Comparison of ENCODE assay signal across 14 cellular contexts in genomic region chr3:120642368-120642948, GRCh38. TPM values are rescaled to one million over a fixed set of nuclear protein-coding genes. Genes with fewer than 3 reads are reported as not detected.
DNase-seq lines count a peak whose midpoint lies in the region; ATAC-seq, FAIRE-seq and TF ChIP-seq lines count a peak whose summit lies in the region.
"Had no signal": no experiment of that assay in that cellular context is flagged by ENCODE, and none has a peak within 500 bp of the region (broad histone marks: within the 10 kb centered on the region; RNA-seq: fewer than 3 reads in every experiment).

No MANE protein-coding gene starts in this region.

- H3K36me3 ChIP-seq in endothelial cell of umbilical vein (ENCODE audit: control insufficient read depth in 2 of 2, extremely low read depth in 1 of 2, insufficient read depth in 2 of 2, low read length in 2 of 2): no peaks in the 10 kb centered on the region

- BruUV-seq in endothelial cell of umbilical vein (replicated peaks; lab: Mats Ljungman, UMichigan): no TSS peak

- no peak overlapping the region for H3K4me3 ChIP-seq in endothelial cell of umbilical vein (replicated peaks in 1 of 3; ENCODE audit: insufficient read depth in 1 of 3, low read depth in 1 of 3, low read length in 3 of 3)

- peak overlapping the region; percentile 57 for H3K4me2 ChIP-seq in endothelial cell of umbilical vein (ENCODE audit: insufficient read depth, low read length)

- intact Hi-C loops in endothelial cell of umbilical vein (cut with micrococcal nuclease): loop anchor here (2.0 to 5.0 kb wide), 2 partner anchors 36 to 265 kb away; partner anchors contain the start of gene STXBP5L

- H3K79me2 ChIP-seq in endothelial cell of umbilical vein (ENCODE audit: control insufficient read depth, insufficient read depth, low read length): no peaks in the 10 kb centered on the region

- H3K27ac ChIP-seq in endothelial cell of umbilical vein (ENCODE audit: insufficient read depth, low read depth, low read length): peak overlapping the region; percentile 54
- H3K27ac ChIP-seq: 22Rv1 had no signal

- H3K27me3 Mint-ChIP-seq in endothelial cell (ENCODE audit: unreplicated experiment) (no peaks in the 10 kb centered on the region), nephron progenitor cell (ENCODE audit: low read depth, poor library complexity) (peaks cover 4% of the 10 kb centered on the region)
- H3K27me3 Mint-ChIP-seq: progenitor cell of endocrine pancreas had no signal

- POLR2A ChIA-PET in endothelial cell of umbilical vein (lab: Charles Lee): interaction anchor here (1.1 kb wide), 1 partner anchor 100 kb away, joined by 3 read pairs; the partner anchor contains the start of genes GTF2E1 and RABL3

- dilution Hi-C loops in endothelial cell of umbilical vein (cut with MboI; ENCODE audit: extremely low pct_ligation_motif_present, low sequenced_read_pairs): no loop called here

- H3K9ac ChIP-seq in endothelial cell of umbilical vein (replicated peaks; ENCODE audit: extremely low read depth, insufficient read depth, low read length): peak overlapping the region; percentile 14

- H3K27ac Mint-ChIP-seq in stimulated activated effector memory CD8-positive, alpha-beta T cell treated with anti-CD3 and anti-CD28 coated beads, Interleukin-12 subunit alpha, Interleukin-12 subunit beta, amount 100 ng/mL, for 72 hours: peak overlapping the region; percentile 23
- H3K27ac Mint-ChIP-seq in endothelial cell (ENCODE audit: unreplicated experiment) (no peak overlapping the region), nephron progenitor cell (no peak overlapping the region)
- H3K27ac Mint-ChIP-seq: progenitor cell of endocrine pancreas had no signal

- DNase-seq in DMS 273 (lab: John Stamatoyannopoulos, UW; ENCODE audit: unreplicated experiment) (peak; percentile 22), DMS 273 treated with DMSO at 0.1 percent for 48 hours (lab: John Stamatoyannopoulos, UW) (no peak), NCI-H226 (peak; percentile 58), endothelial cell of umbilical vein (ENCODE audit: low read depth, low spot score) (peak; percentile 40), endothelial cell (ENCODE audit: low spot score) (no peak), nephron progenitor cell (no peak)
- peak in 1 of 2 donors; percentile 49 for DNase-seq in stimulated activated effector memory CD8-positive, alpha-beta T cell treated with anti-CD3 and anti-CD28 coated beads, Interleukin-12 subunit alpha, Interleukin-12 subunit beta, amount 100 ng/mL, for 72 hours (ENCODE audit: low spot score in 2 of 2)
- DNase-seq: activated CD8-positive, alpha-beta memory T cell treated with anti-CD3 and anti-CD28 coated beads, Interleukin-2, amount 50 U/mL, for 48 hours; cortex of kidney; NCI-H187 treated with DMSO at 0.1 percent for 48 hours; SHP77 treated with DMSO at 0.1 percent for 48 hours had no signal

- no peaks in the 10 kb centered on the region for H3K9me3 ChIP-seq in endothelial cell of umbilical vein (replicated peaks; ENCODE audit: control insufficient read depth, insufficient read depth, low read length)

- peaks cover 2% of the 10 kb centered on the region for H3K9me3 Mint-ChIP-seq in stimulated activated effector memory CD8-positive, alpha-beta T cell treated with anti-CD3 and anti-CD28 coated beads, Interleukin-12 subunit alpha, Interleukin-12 subunit beta, amount 100 ng/mL, for 72 hours
- H3K9me3 Mint-ChIP-seq in endothelial cell (ENCODE audit: unreplicated experiment) (no peaks in the 10 kb centered on the region), nephron progenitor cell (no peaks in the 10 kb centered on the region)

- ATAC-seq in stimulated activated effector memory CD8-positive, alpha-beta T cell treated with anti-CD3 and anti-CD28 coated beads, Interleukin-12 subunit alpha, Interleukin-12 subunit beta, amount 100 ng/mL, for 72 hours: peak; percentile 93
- ATAC-seq in GM21381 (IDR thresholded peaks at IDR 0.05; ENCODE audit: unreplicated experiment): no peak

- no peak overlapping the region for H3K4me3 Mint-ChIP-seq in stimulated activated effector memory CD8-positive, alpha-beta T cell treated with anti-CD3 and anti-CD28 coated beads, Interleukin-12 subunit alpha, Interleukin-12 subunit beta, amount 100 ng/mL, for 72 hours
- H3K4me3 Mint-ChIP-seq in endothelial cell (ENCODE audit: unreplicated experiment) (no peak overlapping the region), nephron progenitor cell (no peak overlapping the region)

- peak; percentile 86 for FAIRE-seq in endothelial cell of umbilical vein (lab: Jason Lieb, UNC)

- CTCF ChIA-PET in endothelial cell of umbilical vein (lab: Charles Lee): interaction anchor here (0.9 to 1.7 kb wide), 6 partner anchors 11 to 152 kb away, joined by 3 to 9 read pairs (median 4); no protein-coding TSS in a partner anchor

- no peaks in the 10 kb centered on the region for H4K20me1 ChIP-seq in endothelial cell of umbilical vein (replicated peaks; ENCODE audit: control insufficient read depth, extremely low read depth, insufficient read depth, low read length)

- H3K4me1 Mint-ChIP-seq in stimulated activated effector memory CD8-positive, alpha-beta T cell treated with anti-CD3 and anti-CD28 coated beads, Interleukin-12 subunit alpha, Interleukin-12 subunit beta, amount 100 ng/mL, for 72 hours: no peaks in the 10 kb centered on the region
- H3K4me1 Mint-ChIP-seq in endothelial cell (ENCODE audit: unreplicated experiment): peaks cover 15% of the 10 kb centered on the region
- H3K4me1 Mint-ChIP-seq in nephron progenitor cell: peaks cover 11% of the 10 kb centered on the region

- peak overlapping the region; percentile 92 for H2AFZ ChIP-seq in endothelial cell of umbilical vein (ENCODE audit: low read depth, low read length)

- H3K4me1 ChIP-seq in endothelial cell of umbilical vein (ENCODE audit: control insufficient read depth, extremely low read depth, insufficient read depth, low read length): peaks cover 9% of the 10 kb centered on the region

- peak in 1 of 2 donors; percentile 3 for TF ChIP-seq CTCF in endothelial cell of umbilical vein (IDR thresholded peaks at IDR 0.05; ENCODE audit: extremely low read depth in 1 of 2, insufficient read depth in 1 of 2, low read depth in 1 of 2, low read length in 2 of 2)
- TF ChIP-seq CTCF in endothelial cell (IDR thresholded peaks at IDR 0.05; ENCODE audit: unreplicated experiment): no peak
- no peak for TF ChIP-seq CTCF in nephron progenitor cell (IDR thresholded peaks at IDR 0.05)

- no peaks in the 10 kb centered on the region for H3K9me1 ChIP-seq in endothelial cell of umbilical vein (replicated peaks; ENCODE audit: control insufficient read depth, extremely low read depth, insufficient read depth, low read length)

- H3K27me3 ChIP-seq in endothelial cell of umbilical vein (ENCODE audit: control insufficient read depth in 2 of 2, insufficient read depth in 2 of 2, low read length in 2 of 2): no peaks in the 10 kb centered on the region

- TF ChIP-seq POLR2A in endothelial cell of umbilical vein (IDR thresholded peaks at IDR 0.05; ENCODE audit: low read depth, low read length): no peak

- no peaks in the 10 kb centered on the region for H3K36me3 Mint-ChIP-seq in stimulated activated effector memory CD8-positive, alpha-beta T cell treated with anti-CD3 and anti-CD28 coated beads, Interleukin-12 subunit alpha, Interleukin-12 subunit beta, amount 100 ng/mL, for 72 hours
- H3K36me3 Mint-ChIP-seq in endothelial cell (ENCODE audit: low read depth, unreplicated experiment) (no peaks in the 10 kb centered on the region), nephron progenitor cell (ENCODE audit: low read depth) (no peaks in the 10 kb centered on the region)

TF ChIP-seq in endothelial cell of umbilical vein, 7 proteins besides CTCF, POLR2A, EP300 and RAD21:
- TF ChIP-seq JUN (IDR thresholded peaks at IDR 0.05; ENCODE audit: borderline replicate concordance, insufficient read depth, insufficient read length, low read depth) (peak; percentile 34), MAX (IDR thresholded peaks at IDR 0.05; ENCODE audit: insufficient read depth, insufficient read length) (no peak), POLR2AphosphoS5 (IDR thresholded peaks at IDR 0.05; ENCODE audit: insufficient read depth, low read depth, low read length) (peak; percentile 32), FOS (IDR thresholded peaks at IDR 0.05; ENCODE audit: borderline replicate concordance, insufficient read depth, low read length) (peak; percentile 87), MYC (IDR thresholded peaks at IDR 0.05; ENCODE audit: low read depth, low read length) (no peak)
TF ChIP-seq in endothelial cell of umbilical vein: peak in this region for 3.

RNA-seq across cellular contexts. Expression of gene HGD, which starts 39.6 kb away (rescaled TPM):
- 0.22 and 0.44 TPM in 2 replicates for total RNA-seq in endothelial cell of umbilical vein
- polyA plus RNA-seq in endothelial cell of umbilical vein: 0.18 and 0.33 TPM in 2 replicates
- polyA plus RNA-seq in endothelial cell of umbilical vein (2011; cell fraction: cytosol; rRNA removed): not detected in 2 replicates
- 1.0 and 1.2 TPM in 2 replicates for polyA plus RNA-seq in endothelial cell of umbilical vein (2011; cell fraction: nucleus; rRNA removed)
- polyA plus RNA-seq in endothelial cell of umbilical vein (2012): 0.12 TPM in 1 of 2 replicates, not detected in the other
- polyA minus RNA-seq in endothelial cell of umbilical vein: 0.11 and 0.51 TPM in 2 replicates
- polyA minus RNA-seq in endothelial cell of umbilical vein (2011; cell fraction: cytosol; rRNA and poly(A)+ RNA removed): not detected
- polyA minus RNA-seq in endothelial cell of umbilical vein (2011; cell fraction: nucleus; rRNA and poly(A)+ RNA removed): 1.1 and 1.3 TPM in 2 replicates
- total RNA-seq in endothelial cell (ENCODE audit: unreplicated experiment): not detected

RNA-seq across cellular contexts. Expression of gene NDUFB4, which starts 46.3 kb away (rescaled TPM):
- 140 TPM in 2 replicates for total RNA-seq in endothelial cell of umbilical vein
- polyA plus RNA-seq in endothelial cell of umbilical vein: 191 and 210 TPM in 2 replicates
- 343 and 356 TPM in 2 replicates for polyA plus RNA-seq in endothelial cell of umbilical vein (2011; cell fraction: cytosol; rRNA removed)
- 127 and 147 TPM in 2 replicates for polyA plus RNA-seq in endothelial cell of umbilical vein (2011; cell fraction: nucleus; rRNA removed)
- 140 and 175 TPM in 2 replicates for polyA plus RNA-seq in endothelial cell of umbilical vein (2012)
- 82.7 and 87.0 TPM in 2 replicates for polyA minus RNA-seq in endothelial cell of umbilical vein
- 186 TPM for polyA minus RNA-seq in endothelial cell of umbilical vein (2011; cell fraction: cytosol; rRNA and poly(A)+ RNA removed)
- 38.2 and 42.2 TPM in 2 replicates for polyA minus RNA-seq in endothelial cell of umbilical vein (2011; cell fraction: nucleus; rRNA and poly(A)+ RNA removed)
- 92.6 TPM for total RNA-seq in endothelial cell (ENCODE audit: unreplicated experiment)

Comparison
In these comparisons a context has a peak if more than half of its experiments do, and no peak if none do; other contexts are left out.
1. DNase-seq: peak in DMS 273 (single experiment), NCI-H226 (single experiment) and endothelial cell of umbilical vein (single experiment); none in DMS 273 treated with DMSO at 0.1 percent for 48 hours (single experiment), endothelial cell (single experiment) and nephron progenitor cell (single experiment).